13 cellular contexts compared by ENCODE assay signal in genomic region chr17:37478187-37478586, GRCh38. TPM values are rescaled to one million over a fixed set of nuclear protein-coding genes. Genes with fewer than 3 reads are reported as not detected.
DNase-seq lines count a peak whose midpoint lies in the region; ATAC-seq and TF ChIP-seq lines count a peak whose summit lies in the region.
"Had no signal": no experiment of that assay in that cellular context is flagged by ENCODE, and none has a peak within 500 bp of the region (broad histone marks: within the 10 kb centered on the region; RNA-seq: fewer than 3 reads in every experiment).

No MANE protein-coding gene starts in this region.

- no peaks in the 10 kb centered on the region for H3K27me3 Mint-ChIP-seq in chondrocyte (ENCODE audit: low read depth)
- H3K27me3 Mint-ChIP-seq: activated B cell treated with CpG ODN at 0.5 μM for 24 hours had no signal

- WGBS in IMR-90 (ENCODE audit: extremely low coverage in 2 of 2, insufficient read length in 1 of 2), 2 experiments = 80% methylated on average over 1 of the region's 2 CpGs; no CpG with 5 or more reads in 1 of the 2 experiments
- WGBS in mesendoderm (ENCODE audit: extremely low coverage, insufficient coverage, low lambda C conversion rate) = no CpG with 5 or more reads among the region's 2 CpGs

- peaks cover 25% of the 10 kb centered on the region for H3K4me1 Mint-ChIP-seq in chondrocyte (ENCODE audit: low read depth)
- H3K4me1 Mint-ChIP-seq: activated B cell treated with CpG ODN at 0.5 μM for 24 hours had no signal

- H3K4me1 ChIP-seq in ACC112 (ENCODE audit: control insufficient read depth, insufficient read depth, low read length, unreplicated experiment) (peaks cover 49% of the 10 kb centered on the region), IMR-90 (ENCODE audit: control insufficient read depth, insufficient read depth, low read length) (peaks cover 9% of the 10 kb centered on the region), right atrium auricular region (peaks cover 0 to 42% of the 10 kb centered on the region in 2 donors), mesendoderm (ENCODE audit: control insufficient read depth, low read depth, low read length) (no peaks in the 10 kb centered on the region)

- H2AK5ac ChIP-seq in IMR-90 (ENCODE audit: low read depth, low read length) = no peak overlapping the region; the same call in 1 of the 2 replicates
- H2AK5ac ChIP-seq in mesendoderm (ENCODE audit: low read length) = no peak overlapping the region

- H2AFZ ChIP-seq in ACC112 (ENCODE audit: low read length, unreplicated experiment) (no peak overlapping the region), IMR-90 (replicated peaks; ENCODE audit: low read length, poor library complexity) (no peak overlapping the region)
- H2AFZ ChIP-seq: hepatocyte had no signal

- H3K23ac ChIP-seq in IMR-90 (ENCODE audit: low read depth, low read length) (no peak overlapping the region), mesendoderm (ENCODE audit: low read length) (no peak overlapping the region)

- H2AK9ac ChIP-seq in IMR-90 (replicated peaks; ENCODE audit: low read depth, low read length, poor library complexity) = no peak overlapping the region

- H3K4me3 Mint-ChIP-seq in chondrocyte (ENCODE audit: unreplicated experiment) = no peak overlapping the region
- H3K4me3 Mint-ChIP-seq: activated B cell treated with CpG ODN at 0.5 μM for 24 hours had no signal

- no peak overlapping the region for H2BK120ac ChIP-seq in IMR-90 (ENCODE audit: low read depth, low read length)
- H2BK120ac ChIP-seq in mesendoderm (ENCODE audit: low read depth, low read length) = no peak overlapping the region

- CTCF ChIA-PET in IMR-90 (lab: Yijun Ruan, JAX) = no interaction called here

- H3K79me2 ChIP-seq in ACC112 (ENCODE audit: control insufficient read depth, insufficient read depth, low read length, unreplicated experiment) = no peaks in the 10 kb centered on the region
- no peaks in the 10 kb centered on the region for H3K79me2 ChIP-seq in mesendoderm (ENCODE audit: control insufficient read depth, insufficient read depth, low read length)
- H3K79me2 ChIP-seq: hepatocyte had no signal

- ATAC-seq in IMR-90 (ENCODE audit: low read depth) = no peak
- ATAC-seq: GM12878 had no signal

- H3K9me1 ChIP-seq in IMR-90 (ENCODE audit: insufficient read depth, low read length) = peaks cover 8% of the 10 kb centered on the region

- peak overlapping the region; percentile 94 for H3K27ac ChIP-seq in ACC112 (ENCODE audit: low read depth, low read length)
- no peak overlapping the region for H3K27ac ChIP-seq in IMR-90 (ENCODE audit: insufficient read depth, low read length)
- peak overlapping the region; percentile 26 to 80 for H3K27ac ChIP-seq in right atrium auricular region
- no peak overlapping the region for H3K27ac ChIP-seq in mesendoderm (ENCODE audit: low read depth, low read length)
- H3K27ac ChIP-seq: hepatocyte had no signal

- in situ Hi-C loops in IMR-90 (cut with MboI; ENCODE audit: low sequenced_read_pairs) = no loop called here
- in situ Hi-C loops in KBM-7 (cut with MboI; ENCODE audit: low pct_unique_long_range_greater_than_20kb, low sequenced_read_pairs) = no loop called here

- no peak overlapping the region for H3K4me2 ChIP-seq in IMR-90 (ENCODE audit: low read depth, low read length)
- no peak overlapping the region for H3K4me2 ChIP-seq in mesendoderm (ENCODE audit: low read length)
- H3K4me2 ChIP-seq: hepatocyte, SK-N-SH had no signal

- H3K27me3 ChIP-seq in ACC112 (ENCODE audit: insufficient read depth, low read length) = no peaks in the 10 kb centered on the region
- H3K27me3 ChIP-seq in IMR-90 (ENCODE audit: control insufficient read depth, insufficient read depth, low read length) = no peaks in the 10 kb centered on the region
- no peaks in the 10 kb centered on the region for H3K27me3 ChIP-seq in right atrium auricular region
- no peaks in the 10 kb centered on the region for H3K27me3 ChIP-seq in mesendoderm (ENCODE audit: insufficient read depth, low read length, poor library complexity)
- H3K27me3 ChIP-seq: hepatocyte had no signal

- H3K4me3 ChIP-seq in ACC112 (ENCODE audit: low read depth, low read length) = no peak overlapping the region
- no peak overlapping the region for H3K4me3 ChIP-seq in IMR-90 (ENCODE audit: insufficient read depth, low read depth, low read length)
- H3K4me3 ChIP-seq in right atrium auricular region = no peak overlapping the region
- H3K4me3 ChIP-seq in mesendoderm (ENCODE audit: low read length) = no peak overlapping the region
- H3K4me3 ChIP-seq: GM12878, hepatocyte had no signal

- H3K9me3 ChIP-seq in IMR-90 (ENCODE audit: control insufficient read depth, insufficient read depth, low read length) (no peaks in the 10 kb centered on the region), right atrium auricular region (no peaks in the 10 kb centered on the region)
- H3K9me3 ChIP-seq: SK-N-SH had no signal

- H4K20me1 ChIP-seq in IMR-90 (ENCODE audit: insufficient read depth, low read length) = no peaks in the 10 kb centered on the region

- H3K14ac ChIP-seq in IMR-90 (replicated peaks; ENCODE audit: low read depth, low read length) = peak overlapping the region; percentile 8; the same call in 1 of the 2 replicates

- H3K36me3 Mint-ChIP-seq in chondrocyte (ENCODE audit: low read depth) = peaks cover 37% of the 10 kb centered on the region

- POLR2A ChIA-PET in IMR-90 (lab: Charles Lee; ENCODE audit: unreplicated experiment) = no interaction called here

- H2BK5ac ChIP-seq in IMR-90 (ENCODE audit: low read depth, low read length, poor library complexity, severe bottlenecking) = no peak overlapping the region
- no peak overlapping the region for H2BK5ac ChIP-seq in mesendoderm (ENCODE audit: low read length)

- DNase-seq in IMR-90 (peak; percentile 58), chondrocyte (ENCODE audit: low spot score) (no peak), right atrium auricular region (ENCODE audit: low spot score) (peak; percentile 76), NCI-H1092 treated with DMSO at 0.1 percent for 48 hours (lab: John Stamatoyannopoulos, UW) (no peak), NCI-H146 (lab: John Stamatoyannopoulos, UW) (no peak), mesendoderm (no peak), KBM-7 (no peak)
- DNase-seq: activated B cell treated with CpG ODN at 0.5 μM for 24 hours; SK-N-SH; stimulated activated CD4-positive, alpha-beta T cell treated with anti-CD3 and anti-CD28 coated beads, Interleukin-15, amount 100 ng/mL, for 24 hours had no signal

- H2BK15ac ChIP-seq in IMR-90 (ENCODE audit: low read depth, low read length) (no peak overlapping the region), mesendoderm (replicated peaks; ENCODE audit: low read depth) (no peak overlapping the region)

- H3K4ac ChIP-seq in IMR-90 (ENCODE audit: low read depth, low read length) = peak overlapping the region; percentile 34; the same call in 1 of the 2 replicates
- no peak overlapping the region for H3K4ac ChIP-seq in mesendoderm (ENCODE audit: low read depth, low read length)

- dilution Hi-C loops in IMR-90 (cut with HindIII; ENCODE audit: low sequenced_read_pairs, unreplicated experiment) = no loop called here

- no peak overlapping the region for H3K9ac ChIP-seq in IMR-90 (ENCODE audit: low read depth, low read length)
- no peak overlapping the region for H3K9ac ChIP-seq in mesendoderm (ENCODE audit: low read length)
- H3K9ac ChIP-seq: SK-N-SH had no signal

- TF ChIP-seq CTCF in IMR-90 (conservative IDR thresholded peaks at IDR 0.05; ENCODE audit: low read depth, low read length) (no peak), chondrocyte (IDR thresholded peaks at IDR 0.05) (no peak), right atrium auricular region (IDR thresholded peaks at IDR 0.05) (no peak)

- H4K8ac ChIP-seq in IMR-90 (ENCODE audit: low read depth in 2 of 2, low read length in 2 of 2) (peak overlapping the region in 1 of 2 experiments; percentile 66; a peak in 1 of 4 replicates), mesendoderm (ENCODE audit: low read depth, low read length) (no peak overlapping the region)

- BruUV-seq in IMR-90 (replicated peaks; lab: Mats Ljungman, UMichigan) = no TSS peak

- H3K18ac ChIP-seq in IMR-90 (ENCODE audit: low read depth, low read length) = no peak overlapping the region
- no peak overlapping the region for H3K18ac ChIP-seq in mesendoderm (ENCODE audit: low read length)

- H3K36me3 ChIP-seq in ACC112 (ENCODE audit: insufficient read depth, low read length) = peaks cover 22% of the 10 kb centered on the region
- H3K36me3 ChIP-seq in IMR-90 (ENCODE audit: control insufficient read depth, insufficient read depth, low read length) = peaks cover 16% of the 10 kb centered on the region
- peaks cover 26% of the 10 kb centered on the region for H3K36me3 ChIP-seq in right atrium auricular region
- H3K36me3 ChIP-seq in mesendoderm (ENCODE audit: control insufficient read depth, insufficient read depth, low read length) = peaks cover 10% of the 10 kb centered on the region

- H3K56ac ChIP-seq in IMR-90 (ENCODE audit: extremely low read depth, insufficient read depth, low read length) (no peak overlapping the region), mesendoderm (ENCODE audit: low read length) (no peak overlapping the region)

- H3K79me1 ChIP-seq in IMR-90 (ENCODE audit: low read depth in 1 of 2, low read length in 2 of 2) (peaks cover 0 to 20% of the 10 kb centered on the region in 2 experiments; a peak in 3 of 4 replicates), mesendoderm (ENCODE audit: low read length) (no peaks in the 10 kb centered on the region)

- TF ChIP-seq RAD21 in IMR-90 (IDR thresholded peaks at IDR 0.05; ENCODE audit: low read length) = no peak

- TF ChIP-seq POLR2A in IMR-90 (IDR thresholded peaks at IDR 0.05; ENCODE audit: low read depth, low read length) = no peak

- intact Hi-C loops in IMR-90 (cut with micrococcal nuclease) = no loop called here

- no peak overlapping the region for H2BK20ac ChIP-seq in IMR-90 (ENCODE audit: low read depth, low read length)

- H4K91ac ChIP-seq in IMR-90 (ENCODE audit: insufficient read depth, low read depth, low read length) = 0 out of 2 replicates have a peak overlapping the region, but pooled peaks have one; percentile 3

- no peak overlapping the region for H4K5ac ChIP-seq in IMR-90 (ENCODE audit: low read depth, low read length)
- no peak overlapping the region for H4K5ac ChIP-seq in mesendoderm (ENCODE audit: low read length)

- peak overlapping the region; percentile 45 for H3K27ac Mint-ChIP-seq in chondrocyte (ENCODE audit: unreplicated experiment)
- H3K27ac Mint-ChIP-seq: activated B cell treated with CpG ODN at 0.5 μM for 24 hours had no signal

- no peaks in the 10 kb centered on the region for H3K9me3 Mint-ChIP-seq in chondrocyte (ENCODE audit: low read depth)
- H3K9me3 Mint-ChIP-seq: activated B cell treated with CpG ODN at 0.5 μM for 24 hours had no signal

TF ChIP-seq in IMR-90, 13 proteins besides CTCF, POLR2A, EP300 and RAD21 (continues in another document):
- TF ChIP-seq NFE2L2 (IDR thresholded peaks at IDR 0.05; ENCODE audit: low read depth, low read length) = no peak
- no peak for TF ChIP-seq FOS (IDR thresholded peaks at IDR 0.05; ENCODE audit: low read depth, low read length)

RNA-seq across cellular contexts. Expression of gene DUSP14, which starts 11.5 kb away (rescaled TPM):
- 97.5 and 102 TPM in 2 replicates for total RNA-seq in IMR-90 (2012; rRNA removed)
- polyA plus RNA-seq in IMR-90 (2012; rRNA removed) = 126 and 127 TPM in 2 replicates
- polyA plus RNA-seq in IMR-90 (2012; cell fraction: cytosol; rRNA removed) = 93.8 and 139 TPM in 2 replicates
- polyA plus RNA-seq in IMR-90 (2012; cell fraction: nucleus; rRNA removed; ENCODE audit: low replicate concordance) = 88.2 and 107 TPM in 2 replicates
- 33.6 to 37.3 TPM (median 34.7 TPM) in 3 replicates for total RNA-seq in chondrocyte
- total RNA-seq in right atrium auricular region = 10 to 100 TPM; 35.3 to 39.6 TPM
- 15.9 TPM for polyA plus RNA-seq in mesendoderm (2013, experiment 1 of 2)
- 15.9 TPM for polyA plus RNA-seq in mesendoderm (2013, experiment 2 of 2)

Comparison
In these comparisons a context has a peak if more than half of its experiments do, and no peak if none do; other contexts are left out.
1. H3K27ac ChIP-seq: peak in ACC112 (single experiment) and right atrium auricular region (2 of 2); none in IMR-90 (single experiment) and mesendoderm (single experiment).
2. DNase-seq: peak in IMR-90 (single experiment) and right atrium auricular region (single experiment); none in chondrocyte (single experiment), NCI-H1092 treated with DMSO at 0.1 percent for 48 hours (single experiment), NCI-H146 (single experiment), mesendoderm (single experiment) and KBM-7 (single experiment).